In genomic region chr5:169013846-169014245, GRCh38 we compare ENCODE assay signal across 2 cellular contexts.
TF ChIP-seq lines count a peak whose summit lies in the region.

No MANE protein-coding gene starts in this region.

TF ChIP-seq in GM23338, 12 proteins besides CTCF, POLR2A, EP300 and RAD21:
- TF ChIP-seq NANOG (IDR thresholded peaks at IDR 0.05; ENCODE audit: borderline replicate concordance) (no peak), EZH2phosphoT487 (IDR thresholded peaks at IDR 0.05; ENCODE audit: unreplicated experiment) (no peak), JUNB (IDR thresholded peaks at IDR 0.05; ENCODE audit: unreplicated experiment) (no peak), POLR2AphosphoS5 (IDR thresholded peaks at IDR 0.05; ENCODE audit: low read depth) (no peak), STAT1 (IDR thresholded peaks at IDR 0.05; ENCODE audit: unreplicated experiment) (no peak), CREB1 (CRISPR knock-in tag; IDR thresholded peaks at IDR 0.05; ENCODE audit: low read depth) (no peak), ZNF331 (CRISPR knock-in tag; IDR thresholded peaks at IDR 0.05; ENCODE audit: low read depth) (no peak)
- TF ChIP-seq, protein P1, sequence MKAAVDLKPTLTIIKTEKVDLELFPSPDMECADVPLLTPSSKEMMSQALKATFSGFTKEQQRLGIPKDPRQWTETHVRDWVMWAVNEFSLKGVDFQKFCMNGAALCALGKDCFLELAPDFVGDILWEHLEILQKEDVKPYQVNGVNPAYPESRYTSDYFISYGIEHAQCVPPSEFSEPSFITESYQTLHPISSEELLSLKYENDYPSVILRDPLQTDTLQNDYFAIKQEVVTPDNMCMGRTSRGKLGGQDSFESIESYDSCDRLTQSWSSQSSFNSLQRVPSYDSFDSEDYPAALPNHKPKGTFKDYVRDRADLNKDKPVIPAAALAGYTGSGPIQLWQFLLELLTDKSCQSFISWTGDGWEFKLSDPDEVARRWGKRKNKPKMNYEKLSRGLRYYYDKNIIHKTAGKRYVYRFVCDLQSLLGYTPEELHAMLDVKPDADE (IDR thresholded peaks at IDR 0.05), result no peak

TF ChIP-seq in H1, 55 proteins besides CTCF, POLR2A, EP300 and RAD21:
- no peak for TF ChIP-seq MAFK (IDR thresholded peaks at IDR 0.05; ENCODE audit: low read depth, low read length)
- TF ChIP-seq PHF8 (conservative IDR thresholded peaks at IDR 0.05; ENCODE audit: low read depth, low read length), result no peak
- TF ChIP-seq TEAD4 (IDR thresholded peaks at IDR 0.05; ENCODE audit: low read depth, low read length), result no peak
- no peak for TF ChIP-seq TAF1 (IDR thresholded peaks at IDR 0.05; ENCODE audit: low read depth, low read length)
TF ChIP-seq in H1: peak in this region for 0.
